27 cellular contexts compared by ENCODE assay signal in genomic region chr10:30770229-30770628, GRCh38.
"Had no signal": no experiment of that assay in that cellular context is flagged by ENCODE, and none has a peak within 500 bp of the region (broad histone marks: within the 10 kb centered on the region; RNA-seq: fewer than 3 reads in every experiment).

No MANE protein-coding gene starts in this region.

- H3K4me3 Mint-ChIP-seq: dendritic cell treated with granulocyte-macrophage colony-stimulating factor and Interleukin-4, amounts not matched to agents 40 ng/mL and 50 ng/mL, for 4 days; effector memory CD8-positive, alpha-beta T cell; endodermal cell; immature natural killer cell; naive thymus-derived CD4-positive, alpha-beta T cell had no signal

- DNase-seq: colonic mucosa; cortex of kidney; effector CD8-positive, alpha-beta T cell; effector memory CD8-positive, alpha-beta T cell; endodermal cell; erythroblast; esophagus squamous epithelium; foreskin fibroblast; foreskin melanocyte; gastrocnemius medialis; glutamatergic neuron; heart right ventricle; hippocampal formation; immature natural killer cell; left cardiac atrium; left lung; left ventricle myocardium superior; lower lobe of right lung; mesenchymal stem cell; midbrain; naive thymus-derived CD4-positive, alpha-beta T cell had no signal

- H3K36me3 ChIP-seq: colonic mucosa, esophagus squamous epithelium, gastrocnemius medialis, heart right ventricle, left lung, lower lobe of right lung had no signal

- ATAC-seq: effector memory CD8-positive, alpha-beta T cell; esophagus mucosa; gastrocnemius medialis; heart right ventricle; left cardiac atrium; left lung; left ventricle myocardium superior; naive thymus-derived CD4-positive, alpha-beta T cell had no signal

- H3K27me3 Mint-ChIP-seq: dendritic cell treated with granulocyte-macrophage colony-stimulating factor and Interleukin-4, amounts not matched to agents 40 ng/mL and 50 ng/mL, for 4 days had no signal

- H3K9me3 ChIP-seq: colonic mucosa had no signal

- FAIRE-seq: endometrium, islet of Langerhans, keratinocyte had no signal

- H3K27ac ChIP-seq: colonic mucosa, epithelial cell of prostate, esophagus squamous epithelium, gastrocnemius medialis, heart right ventricle, left lung, lower lobe of right lung had no signal

- H3K4me1 ChIP-seq: colonic mucosa, esophagus squamous epithelium, gastrocnemius medialis, heart right ventricle, left lung, lower lobe of right lung had no signal

- H3K27me3 ChIP-seq: colonic mucosa, esophagus squamous epithelium, gastrocnemius medialis, heart right ventricle, left lung had no signal

- H3K27ac Mint-ChIP-seq: dendritic cell treated with granulocyte-macrophage colony-stimulating factor and Interleukin-4, amounts not matched to agents 40 ng/mL and 50 ng/mL, for 4 days; effector memory CD8-positive, alpha-beta T cell; endodermal cell; immature natural killer cell; naive thymus-derived CD4-positive, alpha-beta T cell had no signal

- H3K4me3 ChIP-seq: colonic mucosa, esophagus squamous epithelium, gastrocnemius medialis, heart right ventricle, left lung, lower lobe of right lung had no signal

- H3K4me1 Mint-ChIP-seq: endodermal cell; immature natural killer cell; naive thymus-derived CD4-positive, alpha-beta T cell had no signal
